In the genomic region with DNA sequence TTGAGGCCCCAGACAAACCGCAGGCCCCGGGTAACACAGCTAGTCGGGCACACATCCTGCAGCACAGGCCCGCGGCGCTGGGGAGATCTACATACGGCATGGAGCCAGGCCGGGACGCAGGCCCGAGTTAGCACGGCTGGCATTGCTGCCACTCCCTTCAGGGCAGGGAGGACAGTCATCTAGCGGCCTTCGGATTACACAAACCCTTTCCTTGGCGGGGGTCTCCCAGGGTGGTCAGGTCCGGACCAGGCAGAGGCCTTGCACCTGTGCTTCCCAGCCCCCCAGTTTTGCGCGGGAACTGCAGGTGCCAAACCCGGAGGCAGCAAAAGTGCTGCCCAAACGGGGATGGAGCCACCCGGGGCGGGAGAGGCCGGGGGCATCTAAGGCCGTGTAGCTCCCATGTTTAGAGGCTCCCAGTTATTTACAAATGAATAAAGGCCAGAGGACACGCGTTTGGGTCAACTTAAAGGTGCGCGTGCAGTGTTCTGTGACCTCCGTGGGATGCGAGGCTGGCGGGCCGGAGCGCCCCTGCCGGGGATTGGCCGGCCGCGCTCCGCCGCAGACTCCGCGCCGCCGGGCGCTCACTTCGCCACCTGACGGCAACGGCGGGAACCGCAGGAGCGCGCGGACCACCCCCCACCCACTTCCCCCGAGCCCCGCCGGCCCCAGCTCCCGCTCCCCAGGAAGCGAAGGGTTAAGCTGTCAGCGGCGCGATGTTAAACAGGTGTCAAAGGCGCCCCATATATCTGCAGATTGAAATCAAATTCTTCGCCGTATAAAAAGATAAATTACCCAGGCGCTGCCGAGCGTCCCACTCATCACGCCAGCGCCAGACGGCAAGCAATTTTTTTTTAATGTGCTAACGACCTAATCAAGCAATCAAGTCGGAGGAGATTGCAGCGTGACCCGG, we compare ENCODE assay signal across 9 cellular contexts. TPM values are rescaled to one million over a fixed set of nuclear protein-coding genes. Genes with fewer than 3 reads are reported as not detected.
DNase-seq lines count a peak whose midpoint lies in the region; ATAC-seq and TF ChIP-seq lines count a peak whose summit lies in the region.
"Had no signal": no experiment of that assay in that cellular context is flagged by ENCODE, and none has a peak within 500 bp of the region (broad histone marks: within the 10 kb centered on the region; RNA-seq: fewer than 3 reads in every experiment).

No MANE protein-coding gene starts in this region.

- H3K4me3 Mint-ChIP-seq in glutamatergic neuron (ENCODE audit: unreplicated experiment) (peak overlapping the region; percentile 81), osteocyte (ENCODE audit: unreplicated experiment) (peak overlapping the region; percentile 77)

- intact Hi-C loops in thyroid gland (cut with DNase I) = no loop called here

- TF ChIP-seq POLR2A in thyroid gland (IDR thresholded peaks at IDR 0.05) = no peak

- in situ Hi-C loops in GM13976 (cut with MboI; ENCODE audit: low sequenced_read_pairs, unreplicated experiment) = no loop called here

- peaks cover 0 to 6% of the 10 kb centered on the region in 2 donors for H3K4me1 ChIP-seq in thyroid gland

- H3K27ac Mint-ChIP-seq in glutamatergic neuron (ENCODE audit: unreplicated experiment) (peak overlapping the region; percentile 59), osteocyte (ENCODE audit: unreplicated experiment) (no peak overlapping the region)

- peak; percentile 89 for TF ChIP-seq CTCF in GM13976 (IDR thresholded peaks at IDR 0.05; ENCODE audit: borderline replicate concordance, control extremely low read depth, extremely low read depth, insufficient read depth, missing control alignments)
- TF ChIP-seq CTCF in glutamatergic neuron (IDR thresholded peaks at IDR 0.05; ENCODE audit: partially characterized antibody, unreplicated experiment) = peak; percentile 99
- TF ChIP-seq CTCF in osteocyte (IDR thresholded peaks at IDR 0.05) = peak; percentile 95
- TF ChIP-seq CTCF in thyroid gland (IDR thresholded peaks at IDR 0.05) = peak; percentile 27 to 99 (median 86)

- ATAC-seq in HG03439 (IDR thresholded peaks at IDR 0.05; ENCODE audit: unreplicated experiment) = peak; percentile 56
- no peak for ATAC-seq in GM18858 (IDR thresholded peaks at IDR 0.05; ENCODE audit: unreplicated experiment)

- H3K27me3 ChIP-seq in thyroid gland = no peaks in the 10 kb centered on the region

- H3K36me3 Mint-ChIP-seq in glutamatergic neuron (ENCODE audit: unreplicated experiment) (no peaks in the 10 kb centered on the region), osteocyte (ENCODE audit: unreplicated experiment) (no peaks in the 10 kb centered on the region)

- H3K4me3 ChIP-seq in thyroid gland (replicated peaks in 1 of 3) = peak overlapping the region in 2 of 3 donors; percentile 45 to 49

- H3K27me3 Mint-ChIP-seq in glutamatergic neuron (ENCODE audit: unreplicated experiment) (peaks cover 18% of the 10 kb centered on the region), osteocyte (ENCODE audit: unreplicated experiment) (peaks cover 28% of the 10 kb centered on the region)

- H3K36me3 ChIP-seq in thyroid gland = no peaks in the 10 kb centered on the region

- DNase-seq in GM13976 (ENCODE audit: low spot score) (peak; percentile 92), RKO (ENCODE audit: low spot score) (peak; percentile 28), activated gamma-delta T cell (lab: John Stamatoyannopoulos, UW) (peak; percentile 29), glutamatergic neuron (peak; percentile 77), osteocyte (ENCODE audit: extremely low spot score, unreplicated experiment) (no peak), thyroid gland (peak; percentile 18 to 36)

- H3K4me1 Mint-ChIP-seq in glutamatergic neuron (ENCODE audit: low read depth, unreplicated experiment) = peaks cover 3% of the 10 kb centered on the region
- peaks cover 3% of the 10 kb centered on the region for H3K4me1 Mint-ChIP-seq in osteocyte (ENCODE audit: unreplicated experiment)

- 2 to 6% methylated on average over 38 to 40 of the region's 72 CpGs for WGBS in thyroid gland, 2 donors

- peaks cover 3% of the 10 kb centered on the region for H3K9me3 Mint-ChIP-seq in glutamatergic neuron (ENCODE audit: unreplicated experiment)
- no peaks in the 10 kb centered on the region for H3K9me3 Mint-ChIP-seq in osteocyte (ENCODE audit: unreplicated experiment)

- H3K9me3 ChIP-seq in thyroid gland = no peaks in the 10 kb centered on the region

- no peak overlapping the region for H3K27ac ChIP-seq in thyroid gland

RNA-seq across cellular contexts. Expression of a gene that starts 18.1 kb away (rescaled TPM):
- not detected for total RNA-seq in glutamatergic neuron (ENCODE audit: unreplicated experiment)
- not detected in 2 replicates for total RNA-seq in osteocyte
- total RNA-seq in thyroid gland = not detected
- total RNA-seq: renal cortical epithelial cell had no signal

RNA-seq across cellular contexts. Expression of a gene that starts 45.4 kb away (rescaled TPM):
- total RNA-seq in glutamatergic neuron (ENCODE audit: unreplicated experiment) (73.7 TPM), osteocyte (58.6 and 62.0 TPM in 2 replicates), thyroid gland (10 to 100 TPM; 45.2 to 79.5 (median 62.0) TPM)
